Comparison of ENCODE assay signal across 8 cellular contexts in the genomic region with DNA sequence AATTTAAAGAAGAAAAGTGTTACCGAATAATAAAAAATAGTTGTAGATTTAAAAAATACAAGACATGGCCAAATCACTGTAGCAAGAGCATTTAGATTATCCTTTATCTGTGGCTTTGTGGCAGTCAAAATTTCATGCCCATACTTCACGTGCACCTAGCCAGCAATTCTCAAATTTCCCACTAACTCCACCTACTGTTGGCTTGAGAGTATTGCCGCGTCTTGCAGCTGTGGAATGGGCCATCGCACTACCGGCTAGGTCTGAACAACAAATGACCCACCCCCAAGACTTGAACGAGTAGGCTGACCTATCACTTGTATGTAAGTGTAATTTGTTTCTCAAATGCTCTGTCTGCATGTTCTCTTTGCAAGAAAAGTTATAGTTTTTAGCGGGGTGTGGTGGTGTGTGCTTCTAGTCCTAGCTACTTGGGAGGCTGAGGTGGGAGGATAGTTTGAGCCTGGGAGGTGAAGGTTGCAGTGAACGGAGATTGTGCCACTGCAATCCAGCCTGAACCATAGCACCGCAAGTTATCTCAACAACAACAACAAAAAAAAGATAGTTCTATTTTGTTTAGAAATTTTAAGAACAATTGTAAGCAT. TPM values are rescaled to one million over a fixed set of nuclear protein-coding genes. Genes with fewer than 3 reads are reported as not detected.
DNase-seq lines count a peak whose midpoint lies in the region; FAIRE-seq and TF ChIP-seq lines count a peak whose summit lies in the region.

No MANE protein-coding gene starts in this region.

- H3K9ac ChIP-seq in fibroblast of lung (ENCODE audit: insufficient read depth, low read length) = no peak overlapping the region

- WGBS in small intestine, 3 donors = 31 to 42% (median 41%) methylated on average over 10 of the region's 10 CpGs
- WGBS in suprapubic skin = 52% methylated on average over 10 of the region's 10 CpGs

- H3K36me3 ChIP-seq in fibroblast of lung (ENCODE audit: control insufficient read depth, insufficient read depth, low read length) (no peaks in the 10 kb centered on the region), small intestine (ENCODE audit: control insufficient read depth in 2 of 2, insufficient read depth in 2 of 2, low read length in 2 of 2) (no peaks in the 10 kb centered on the region), suprapubic skin (no peaks in the 10 kb centered on the region)

- no peaks in the 10 kb centered on the region for H4K20me1 ChIP-seq in fibroblast of lung (ENCODE audit: control insufficient read depth, extremely low read depth, insufficient read depth, low read length)

- no peak for FAIRE-seq in small intestine (lab: Jason Lieb, UNC)

- H3K79me2 ChIP-seq in fibroblast of lung (ENCODE audit: control insufficient read depth, insufficient read depth, low read length) = no peaks in the 10 kb centered on the region

- TF ChIP-seq EP300 in suprapubic skin (IDR thresholded peaks at IDR 0.05) = no peak

- H3K4me2 ChIP-seq in fibroblast of lung (ENCODE audit: extremely low read depth, insufficient read depth, low read length) = no peak overlapping the region

- no peak overlapping the region for H3K27ac ChIP-seq in fibroblast of lung (ENCODE audit: insufficient read depth, low read length)
- H3K27ac ChIP-seq in small intestine (ENCODE audit: low read depth in 1 of 2, low read length in 1 of 2) = no peak overlapping the region
- no peak overlapping the region for H3K27ac ChIP-seq in suprapubic skin

- no peak overlapping the region for H2AFZ ChIP-seq in fibroblast of lung (ENCODE audit: low read length)

- in situ Hi-C loops in SK-MEL-5 (cut with HindIII; ENCODE audit: low pct_unique_long_range_greater_than_20kb, low sequenced_read_pairs) = no loop called here

- no peak for TF ChIP-seq POLR2A in suprapubic skin (IDR thresholded peaks at IDR 0.05)

- H3K9me3 ChIP-seq in fibroblast of lung (ENCODE audit: control insufficient read depth, insufficient read depth, low read depth, low read length) (no peaks in the 10 kb centered on the region), small intestine (ENCODE audit: control insufficient read depth, low read depth) (peaks cover 2% of the 10 kb centered on the region), suprapubic skin (no peaks in the 10 kb centered on the region)

- no peak overlapping the region for H3K4me3 ChIP-seq in fibroblast of lung (replicated peaks in 1 of 4; ENCODE audit: control extremely low read depth in 1 of 4, insufficient read depth in 1 of 4, low read depth in 3 of 4, low read length in 4 of 4)
- no peak overlapping the region for H3K4me3 ChIP-seq in small intestine (ENCODE audit: low read depth in 1 of 2, low read length in 2 of 2)
- H3K4me3 ChIP-seq in suprapubic skin = no peak overlapping the region

- no peaks in the 10 kb centered on the region for H3K27me3 ChIP-seq in fibroblast of lung (ENCODE audit: control insufficient read depth, insufficient read depth, low read length)
- no peaks in the 10 kb centered on the region for H3K27me3 ChIP-seq in small intestine (ENCODE audit: control insufficient read depth in 2 of 2, insufficient read depth in 2 of 2, low read length in 2 of 2)
- H3K27me3 ChIP-seq in suprapubic skin = peaks cover 4% of the 10 kb centered on the region

- peak; percentile 4 for DNase-seq in activated T-cell treated with anti-CD3 and anti-CD28 coated beads for 48 hours (ENCODE audit: low read depth)
- DNase-seq in activated T-cell treated with anti-CD3 and anti-CD28 coated beads, Interleukin-2, amount 50 U/mL, for 1 hour = no peak
- DNase-seq in HS-5 (ENCODE audit: low read depth) = peak; percentile 10
- DNase-seq in SK-MEL-5 (ENCODE audit: low read depth, low spot score) = peak; percentile 75
- peak; percentile 0 for DNase-seq in fibroblast of lung (ENCODE audit: low read depth in 2 of 2)
- peak; percentile 3 for DNase-seq in small intestine
- no peak for DNase-seq in suprapubic skin (ENCODE audit: low spot score in 2 of 2)
- DNase-seq in activated effector memory CD4-positive, alpha-beta T cell treated with anti-CD3 and anti-CD28 coated beads, Interleukin-2, amount 50 U/mL, for 16 hours = no peak

- H3K4me1 ChIP-seq in fibroblast of lung (ENCODE audit: control insufficient read depth, extremely low read depth, insufficient read depth, low read length) = no peaks in the 10 kb centered on the region
- no peaks in the 10 kb centered on the region for H3K4me1 ChIP-seq in small intestine (ENCODE audit: control insufficient read depth in 2 of 2, insufficient read depth in 1 of 2, low read depth in 1 of 2, low read length in 1 of 2)
- H3K4me1 ChIP-seq in suprapubic skin = no peaks in the 10 kb centered on the region

- TF ChIP-seq CTCF in fibroblast of lung (conservative IDR thresholded peaks at IDR 0.05 in 1 of 2, IDR thresholded peaks at IDR 0.05 in 1 of 2; ENCODE audit: low read depth in 1 of 2, low read length in 2 of 2) = peak; percentile 18 to 36
- TF ChIP-seq CTCF in suprapubic skin (IDR thresholded peaks at IDR 0.05) = peak in 1 of 2 donors; percentile 54

RNA-seq across cellular contexts. Expression of a gene that starts 4.1 kb away (rescaled TPM):
- total RNA-seq in SK-MEL-5 (2014; rRNA removed; shearing (Covaris generic)) = not detected in 2 replicates
- not detected in 2 replicates for polyA plus RNA-seq in SK-MEL-5 (2015; cell fraction: cytosol; rRNA removed)
- polyA plus RNA-seq in SK-MEL-5 (2015; cell fraction: nucleus; rRNA removed) = not detected in 2 replicates
- not detected in 2 replicates for total RNA-seq in fibroblast of lung
- polyA plus RNA-seq in fibroblast of lung = not detected in 2 replicates
- not detected in 2 replicates for polyA plus RNA-seq in fibroblast of lung (2012)
- polyA minus RNA-seq in fibroblast of lung (ENCODE audit: low replicate concordance) = not detected in 2 replicates
- not detected for polyA plus RNA-seq in small intestine
- not detected for total RNA-seq in suprapubic skin

RNA-seq across cellular contexts. Expression of a gene that starts 5.9 kb away (rescaled TPM):
- not detected in 2 replicates for total RNA-seq in SK-MEL-5 (2014; rRNA removed; shearing (Covaris generic))
- not detected in 2 replicates for polyA plus RNA-seq in SK-MEL-5 (2015; cell fraction: cytosol; rRNA removed)
- polyA plus RNA-seq in SK-MEL-5 (2015; cell fraction: nucleus; rRNA removed) = not detected in 2 replicates
- not detected in 2 replicates for total RNA-seq in fibroblast of lung
- not detected in 2 replicates for polyA plus RNA-seq in fibroblast of lung
- polyA plus RNA-seq in fibroblast of lung (2012) = not detected in 2 replicates
- polyA minus RNA-seq in fibroblast of lung (ENCODE audit: low replicate concordance) = not detected in 2 replicates
- not detected for polyA plus RNA-seq in small intestine
- total RNA-seq in suprapubic skin = not detected

RNA-seq across cellular contexts. Expression of a gene that starts 8.4 kb away (rescaled TPM):
- total RNA-seq in SK-MEL-5 (2014; rRNA removed; shearing (Covaris generic)) = not detected in 2 replicates
- not detected in 2 replicates for polyA plus RNA-seq in SK-MEL-5 (2015; cell fraction: cytosol; rRNA removed)
- not detected in 2 replicates for polyA plus RNA-seq in SK-MEL-5 (2015; cell fraction: nucleus; rRNA removed)
- total RNA-seq in fibroblast of lung = not detected in 2 replicates
- polyA plus RNA-seq in fibroblast of lung = not detected in 2 replicates
- polyA plus RNA-seq in fibroblast of lung (2012) = not detected in 2 replicates
- not detected in 2 replicates for polyA minus RNA-seq in fibroblast of lung (ENCODE audit: low replicate concordance)
- not detected for polyA plus RNA-seq in small intestine
- not detected for total RNA-seq in suprapubic skin

RNA-seq across cellular contexts. Expression of a gene that starts 38.3 kb away (rescaled TPM):
- not detected in 2 replicates for total RNA-seq in SK-MEL-5 (2014; rRNA removed; shearing (Covaris generic))
- not detected in 2 replicates for polyA plus RNA-seq in SK-MEL-5 (2015; cell fraction: cytosol; rRNA removed)
- polyA plus RNA-seq in SK-MEL-5 (2015; cell fraction: nucleus; rRNA removed) = not detected in 2 replicates
- total RNA-seq in fibroblast of lung = not detected in 2 replicates
- polyA plus RNA-seq in fibroblast of lung = not detected in 2 replicates
- not detected in 2 replicates for polyA plus RNA-seq in fibroblast of lung (2012)
- not detected in 2 replicates for polyA minus RNA-seq in fibroblast of lung (ENCODE audit: low replicate concordance)
- polyA plus RNA-seq in small intestine = not detected
- 1 to 10 TPM in 1 of 4 donors, not detected in 3; 9.5 TPM for total RNA-seq in suprapubic skin

RNA-seq across cellular contexts. Expression of a gene that starts 46.0 kb away (rescaled TPM):
- total RNA-seq in SK-MEL-5 (2014; rRNA removed; shearing (Covaris generic)) = 0.34 and 1.3 TPM in 2 replicates
- polyA plus RNA-seq in SK-MEL-5 (2015; cell fraction: cytosol; rRNA removed) = 0.18 TPM in 1 of 2 replicates, not detected in the other
- 0.65 TPM in 1 of 2 replicates, not detected in the other for polyA plus RNA-seq in SK-MEL-5 (2015; cell fraction: nucleus; rRNA removed)
- total RNA-seq in fibroblast of lung (not detected in 2 replicates), suprapubic skin (10 to 100 TPM in 1 of 4 donors, 1 to 10 TPM in 2, not detected in 1; 6.8 to 29.7 (median 8.7) TPM)
- polyA plus RNA-seq in fibroblast of lung (not detected in 2 replicates), small intestine (not detected)
- polyA plus RNA-seq in fibroblast of lung (2012) = not detected in 2 replicates
- not detected in 2 replicates for polyA minus RNA-seq in fibroblast of lung (ENCODE audit: low replicate concordance)

Comparison
In these comparisons a context has a peak if more than half of its experiments do, and no peak if none do; other contexts are left out.
1. DNase-seq: peak in activated T-cell treated with anti-CD3 and anti-CD28 coated beads for 48 hours (single experiment), HS-5 (single experiment), SK-MEL-5 (single experiment), fibroblast of lung (2 of 2) and small intestine (single experiment); none in activated T-cell treated with anti-CD3 and anti-CD28 coated beads, Interleukin-2, amount 50 U/mL, for 1 hour (single experiment), suprapubic skin (0 of 2) and activated effector memory CD4-positive, alpha-beta T cell treated with anti-CD3 and anti-CD28 coated beads, Interleukin-2, amount 50 U/mL, for 16 hours (single experiment).